Comparison of ENCODE assay signal across 27 cellular contexts in the genomic region with DNA sequence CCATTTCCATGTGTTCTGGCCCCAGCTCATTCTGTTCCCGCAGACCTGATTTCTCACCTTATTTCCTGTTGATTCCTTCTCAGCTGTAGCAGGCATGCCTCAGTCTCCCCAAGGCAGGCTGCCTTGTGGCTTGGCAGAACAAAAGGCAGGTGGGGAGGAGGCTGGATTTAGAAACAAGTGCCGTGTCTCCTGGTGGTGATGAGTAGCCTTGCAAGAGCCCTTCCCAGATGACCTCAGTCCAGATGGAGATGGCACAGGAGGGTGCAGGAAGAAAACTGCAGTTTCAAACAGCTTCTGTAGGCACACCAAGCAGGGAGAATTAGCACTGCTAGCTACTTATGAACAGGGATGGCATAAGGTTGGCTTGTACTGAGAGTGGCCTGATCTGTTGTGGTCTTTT.
"Had no signal": no experiment of that assay in that cellular context is flagged by ENCODE, and none has a peak within 500 bp of the region (broad histone marks: within the 10 kb centered on the region; RNA-seq: fewer than 3 reads in every experiment).

No MANE protein-coding gene starts in this region.

- H3K27me3 Mint-ChIP-seq: activated B cell treated with CpG ODN at 0.5 μM for 24 hours; natural killer cell treated with Interleukin-12 subunit alpha and Interleukin-12 subunit beta and Interleukin-15 and Interleukin-18, amount 100 ng/mL, for 72 hours; stimulated activated naive B cell treated with anti-CD40 and anti-IgM and Interleukin-4, amounts not matched to agents 10 μg/mL and 1 μg/mL and 100 μg/mL, for 72 hours had no signal

- H3K36me3 ChIP-seq: adrenal gland, ascending aorta, gastroesophageal sphincter, heart left ventricle, left lung, neutrophil, pancreas, sigmoid colon, transverse colon had no signal

- H3K4me1 ChIP-seq: adrenal gland, ascending aorta, gastroesophageal sphincter, heart left ventricle, left lung, pancreas, sigmoid colon had no signal

- H3K4me3 ChIP-seq: adrenal gland, ascending aorta, gastroesophageal sphincter, heart left ventricle, left lung, pancreas, sigmoid colon, smooth muscle cell, transverse colon had no signal

- H3K9me3 ChIP-seq: adrenal gland, ascending aorta, gastroesophageal sphincter, neutrophil, pancreas, sigmoid colon, transverse colon had no signal

- H3K4me3 Mint-ChIP-seq: activated B cell treated with CpG ODN at 0.5 μM for 24 hours; activated CD4-positive, alpha-beta T cell treated with anti-CD3 and anti-CD28 coated beads for 36 hours; activated naive CD8-positive, alpha-beta T cell; activated T-cell treated with anti-CD3 and anti-CD28 coated beads, Interleukin-2, amount 50 U/mL, for 4 hours; immature natural killer cell; natural killer cell treated with Interleukin-12 subunit alpha and Interleukin-12 subunit beta and Interleukin-15 and Interleukin-18, amount 100 ng/mL, for 72 hours; stimulated activated naive B cell treated with anti-CD40 and anti-IgM and Interleukin-4, amounts not matched to agents 10 μg/mL and 1 μg/mL and 100 μg/mL, for 72 hours had no signal

- H3K27ac Mint-ChIP-seq: activated B cell treated with CpG ODN at 0.5 μM for 24 hours; activated CD4-positive, alpha-beta T cell treated with anti-CD3 and anti-CD28 coated beads for 36 hours; activated naive CD8-positive, alpha-beta T cell; activated T-helper 2 cell treated with anti-CD3 and anti-CD28 coated beads, Interferon-gamma antibody, Interleukin-2, Interleukin-4, amounts not matched to agents 10 μg/mL and 5 μg/mL and 100 μg/mL, durations not matched to agents 14 hours and 24 hours and 36 hours; immature natural killer cell; natural killer cell treated with Interleukin-12 subunit alpha and Interleukin-12 subunit beta and Interleukin-15 and Interleukin-18, amount 100 ng/mL, for 72 hours; stimulated activated naive B cell treated with anti-CD40 and anti-IgM and Interleukin-4, amounts not matched to agents 10 μg/mL and 1 μg/mL and 100 μg/mL, for 72 hours had no signal

- H3K27ac ChIP-seq: adrenal gland, ascending aorta, epithelial cell of prostate, gastroesophageal sphincter, heart left ventricle, left lung, neutrophil, pancreas, sigmoid colon, transverse colon had no signal

- H3K27me3 ChIP-seq: adrenal gland, ascending aorta, gastroesophageal sphincter, heart left ventricle, left lung, neutrophil, pancreas, sigmoid colon, transverse colon had no signal

- ATAC-seq: activated CD4-positive, alpha-beta T cell treated with anti-CD3 and anti-CD28 coated beads for 36 hours; activated T-cell treated with anti-CD3 and anti-CD28 coated beads, Interleukin-2, amount 50 U/mL, for 4 hours; gastroesophageal sphincter; heart left ventricle; left lung; natural killer cell treated with Interleukin-12 subunit alpha and Interleukin-12 subunit beta and Interleukin-15 and Interleukin-18, amount 100 ng/mL, for 72 hours; pancreas; stimulated activated naive B cell treated with anti-CD40 and anti-IgM and Interleukin-4, amounts not matched to agents 10 μg/mL and 1 μg/mL and 100 μg/mL, for 72 hours had no signal

- H3K4me2 ChIP-seq: smooth muscle cell had no signal

- H3K36me3 Mint-ChIP-seq: activated naive CD8-positive, alpha-beta T cell; immature natural killer cell; natural killer cell treated with Interleukin-12 subunit alpha and Interleukin-12 subunit beta and Interleukin-15 and Interleukin-18, amount 100 ng/mL, for 72 hours; stimulated activated naive B cell treated with anti-CD40 and anti-IgM and Interleukin-4, amounts not matched to agents 10 μg/mL and 1 μg/mL and 100 μg/mL, for 72 hours had no signal

- H3K4me1 Mint-ChIP-seq: activated B cell treated with CpG ODN at 0.5 μM for 24 hours; activated CD4-positive, alpha-beta T cell treated with anti-CD3 and anti-CD28 coated beads for 36 hours; immature natural killer cell; stimulated activated naive B cell treated with anti-CD40 and anti-IgM and Interleukin-4, amounts not matched to agents 10 μg/mL and 1 μg/mL and 100 μg/mL, for 72 hours had no signal

- DNase-seq: activated B cell treated with CpG ODN at 0.5 μM for 24 hours; activated CD4-positive, alpha-beta T cell treated with anti-CD3 and anti-CD28 coated beads for 36 hours; activated CD4-positive, alpha-beta T cell treated with anti-CD3 and anti-CD28 coated beads, Interleukin-2, amount 50 U/mL, for 48 hours; activated CD8-positive, alpha-beta memory T cell treated with anti-CD3 and anti-CD28 coated beads, Interleukin-2, amount 50 U/mL, for 48 hours; activated naive CD4-positive, alpha-beta T cell; activated T-cell treated with anti-CD3 and anti-CD28 coated beads, Interleukin-2, amount 50 U/mL, for 4 hours; adrenal gland; cortex of kidney; heart left ventricle; immature natural killer cell; left lung; midbrain; pancreas; sigmoid colon; stimulated activated CD4-positive, alpha-beta T cell treated with anti-CD3 and anti-CD28 coated beads, Interleukin-15, amount 100 ng/mL, for 24 hours; stimulated activated CD8-positive, alpha-beta memory T cell treated with anti-CD3 and anti-CD28 coated beads, Interleukin-4, amount 100 ng/mL, for 48 hours; stimulated activated naive B cell treated with anti-CD40 and anti-IgM and Interleukin-4, amounts not matched to agents 10 μg/mL and 1 μg/mL and 100 μg/mL, for 72 hours; T-helper 9 cell; transverse colon had no signal
